ENCODE assay signal across 21 cellular contexts in genomic region chr19:35365303-35365702, GRCh38. TPM values are rescaled to one million over a fixed set of nuclear protein-coding genes. Genes with fewer than 3 reads are reported as not detected.
A peak's percentile ranks its signal among the peaks of the same experiment; 100 is the strongest.
DNase-seq lines count a peak whose midpoint lies in the region; ATAC-seq and TF ChIP-seq lines count a peak whose summit lies in the region.
"Had no signal": no experiment of that assay in that cellular context is flagged by ENCODE, and none has a peak within 500 bp of the region (broad histone marks: within the 10 kb centered on the region; RNA-seq: fewer than 3 reads in every experiment).

No MANE protein-coding gene starts in this region.

- H3K36me3 Mint-ChIP-seq in activated CD8-positive, alpha-beta memory T cell treated with anti-CD3 and anti-CD28 coated beads, Interleukin-2, amount 10 ng/mL, durations not matched to agents 7 days and 5 days, result no peaks in the 10 kb centered on the region
- H3K36me3 Mint-ChIP-seq: CD4-positive, CD25-positive, alpha-beta regulatory T cell; CD8-positive, alpha-beta memory T cell had no signal

- no peaks in the 10 kb centered on the region for H3K4me1 Mint-ChIP-seq in activated CD8-positive, alpha-beta memory T cell treated with anti-CD3 and anti-CD28 coated beads, Interleukin-2, amount 10 ng/mL, durations not matched to agents 7 days and 5 days
- H3K4me1 Mint-ChIP-seq: B cell; CD4-positive, CD25-positive, alpha-beta regulatory T cell; CD8-positive, alpha-beta memory T cell had no signal

- H3K36me3 ChIP-seq in thyroid gland, result no peaks in the 10 kb centered on the region
- no peaks in the 10 kb centered on the region for H3K36me3 ChIP-seq in A673 (ENCODE audit: insufficient read depth, low read length, poor library complexity, severe bottlenecking)

- no peaks in the 10 kb centered on the region for H3K9me3 Mint-ChIP-seq in activated CD8-positive, alpha-beta memory T cell treated with anti-CD3 and anti-CD28 coated beads, Interleukin-2, amount 10 ng/mL, durations not matched to agents 7 days and 5 days (ENCODE audit: low read depth)
- H3K9me3 Mint-ChIP-seq: CD8-positive, alpha-beta memory T cell had no signal

- no TSS peak for BruUV-seq in A673 (replicated peaks; lab: Mats Ljungman, UMichigan)

- in situ Hi-C loops in KBM-7 (cut with MboI; ENCODE audit: low pct_unique_long_range_greater_than_20kb, low sequenced_read_pairs), result no loop called here

- H3K27ac Mint-ChIP-seq in activated CD8-positive, alpha-beta memory T cell treated with anti-CD3 and anti-CD28 coated beads, Interleukin-2, amount 10 ng/mL, durations not matched to agents 7 days and 5 days, result no peak overlapping the region
- H3K27ac Mint-ChIP-seq: B cell; CD4-positive, CD25-positive, alpha-beta regulatory T cell; CD8-positive, alpha-beta memory T cell had no signal

- H3K27me3 ChIP-seq in thyroid gland, result no peaks in the 10 kb centered on the region
- H3K27me3 ChIP-seq in A673 (replicated peaks; ENCODE audit: insufficient read depth, low read depth, low read length, poor library complexity), result peaks cover 10% of the 10 kb centered on the region

- peaks cover 51% of the 10 kb centered on the region for H3K27me3 Mint-ChIP-seq in activated CD8-positive, alpha-beta memory T cell treated with anti-CD3 and anti-CD28 coated beads, Interleukin-2, amount 10 ng/mL, durations not matched to agents 7 days and 5 days

- CTCF ChIA-PET in activated CD8-positive, alpha-beta memory T cell treated with anti-CD3 and anti-CD28 coated beads, Interleukin-2, amount 10 ng/mL, durations not matched to agents 7 days and 5 days (lab: Charles Lee), result interaction anchor here (1.4 kb wide), 1 partner anchor 13 kb away, joined by 4 read pairs; no protein-coding TSS in a partner anchor
- CTCF ChIA-PET in A673 (lab: Charles Lee), result no interaction called here

- TF ChIP-seq POLR2A in thyroid gland (IDR thresholded peaks at IDR 0.05), result no peak

- TF ChIP-seq CTCF in thyroid gland (IDR thresholded peaks at IDR 0.05), result no peak
- TF ChIP-seq CTCF in A673 (conservative IDR thresholded peaks at IDR 0.05; ENCODE audit: low read depth, low read length), result no peak

- POLR2A ChIA-PET in A673 (lab: Charles Lee; ENCODE audit: low non-redundant PET), result no interaction called here

- no peak overlapping the region for H3K4me3 Mint-ChIP-seq in activated CD8-positive, alpha-beta memory T cell treated with anti-CD3 and anti-CD28 coated beads, Interleukin-2, amount 10 ng/mL, durations not matched to agents 7 days and 5 days
- H3K4me3 Mint-ChIP-seq: B cell; CD4-positive, CD25-positive, alpha-beta regulatory T cell; CD8-positive, alpha-beta memory T cell had no signal

- no peaks in the 10 kb centered on the region for H3K9me3 ChIP-seq in thyroid gland
- H3K9me3 ChIP-seq in A673 (ENCODE audit: low read depth, low read length, poor library complexity, severe bottlenecking), result no peaks in the 10 kb centered on the region

- ATAC-seq in activated CD8-positive, alpha-beta memory T cell treated with anti-CD3 and anti-CD28 coated beads, Interleukin-2, amount 10 ng/mL, durations not matched to agents 7 days and 5 days, result no peak
- ATAC-seq in GM19467 (IDR thresholded peaks at IDR 0.05; ENCODE audit: unreplicated experiment), result no peak

- peak; percentile 18 for DNase-seq in activated CD8-positive, alpha-beta memory T cell treated with anti-CD3 and anti-CD28 coated beads, Interleukin-2, amount 10 ng/mL, durations not matched to agents 7 days and 5 days
- no peak for DNase-seq in activated CD8-positive, alpha-beta memory T cell treated with anti-CD3 and anti-CD28 coated beads, Interleukin-2, amount 50 U/mL, for 4 hours
- peak; percentile 20 for DNase-seq in mesenteric fat pad (ENCODE audit: low spot score)
- DNase-seq in thyroid gland, result peak; percentile 33 to 42
- DNase-seq in A673 (ENCODE audit: low spot score), result no peak
- no peak for DNase-seq in KBM-7
- DNase-seq: 8988T; C1 segment of cervical spinal cord; CD4-positive, CD25-positive, alpha-beta regulatory T cell; CD8-positive, alpha-beta memory T cell; COR-L47; DMS 273 treated with DMSO at 0.1 percent for 48 hours; DMS53; GDM1; GM23248; HCEC 1CT had no signal

- no peak overlapping the region for H3K4me3 ChIP-seq in thyroid gland (replicated peaks in 1 of 3)
- H3K4me3 ChIP-seq in A673 (ENCODE audit: low read depth, low read length, poor library complexity, severe bottlenecking), result no peak overlapping the region
- H3K4me3 ChIP-seq: GM23248 had no signal

- no peak overlapping the region for H3K27ac ChIP-seq in thyroid gland
- H3K27ac ChIP-seq in A673 (ENCODE audit: low read depth, low read length, poor library complexity, severe bottlenecking), result no peak overlapping the region
- H3K27ac ChIP-seq: GM23248 had no signal

- intact Hi-C loops in thyroid gland (cut with DNase I) (no loop called here), A673 (cut with micrococcal nuclease; ENCODE audit: unreplicated experiment) (no loop called here)

- 79 to 80% methylated on average over 3 to 4 of the region's 4 CpGs for WGBS in thyroid gland, 2 donors

- H3K4me1 ChIP-seq in thyroid gland (no peaks in the 10 kb centered on the region), A673 (ENCODE audit: insufficient read depth, low read length, poor library complexity, severe bottlenecking) (no peaks in the 10 kb centered on the region)

RNA-seq across cellular contexts. Expression of gene GPR42, which starts 5.6 kb away (rescaled TPM):
- total RNA-seq in activated CD8-positive, alpha-beta memory T cell treated with anti-CD3 and anti-CD28 coated beads, Interleukin-2, amount 10 ng/mL, durations not matched to agents 7 days and 5 days, result under 1 TPM in 1 of 2 experiments, not detected in 1; 0.12 TPM
- total RNA-seq in mesenteric fat pad (0.87 TPM), thyroid gland (under 1 TPM in 1 of 4 donors, not detected in 3; 0.27 TPM), A673 (2021) (not detected in 2 replicates)
- total RNA-seq: B cell; CD4-positive, CD25-positive, alpha-beta regulatory T cell; CD8-positive, alpha-beta memory T cell; Daoy; GM23248; HT-29 had no signal

RNA-seq across cellular contexts. Expression of gene FFAR3, which starts 7.0 kb away (rescaled TPM):
- total RNA-seq in activated CD8-positive, alpha-beta memory T cell treated with anti-CD3 and anti-CD28 coated beads, Interleukin-2, amount 10 ng/mL, durations not matched to agents 7 days and 5 days, result not detected
- total RNA-seq in mesenteric fat pad, result 1.4 TPM
- under 1 TPM in 1 of 4 donors, not detected in 3; 0.45 TPM for total RNA-seq in thyroid gland
- 0.15 TPM in 1 of 2 replicates, not detected in the other for total RNA-seq in A673 (2021)
- total RNA-seq: B cell; CD8-positive, alpha-beta memory T cell; Daoy; GM23248; HT-29 had no signal

RNA-seq across cellular contexts. Expression of gene FFAR1, which starts 17.6 kb away (rescaled TPM):
- total RNA-seq in activated CD8-positive, alpha-beta memory T cell treated with anti-CD3 and anti-CD28 coated beads, Interleukin-2, amount 10 ng/mL, durations not matched to agents 7 days and 5 days, result not detected
- total RNA-seq in mesenteric fat pad (not detected), thyroid gland (not detected), A673 (2021) (not detected in 2 replicates)
- total RNA-seq: CD4-positive, CD25-positive, alpha-beta regulatory T cell; CD8-positive, alpha-beta memory T cell; Daoy; GM23248; H4; HT-29 had no signal

RNA-seq across cellular contexts. Expression of gene CD22, which starts 36.3 kb away (rescaled TPM):
- under 1 TPM in 1 of 2 experiments, not detected in 1; 0.41 TPM for total RNA-seq in activated CD8-positive, alpha-beta memory T cell treated with anti-CD3 and anti-CD28 coated beads, Interleukin-2, amount 10 ng/mL, durations not matched to agents 7 days and 5 days
- total RNA-seq in mesenteric fat pad (1.3 TPM), thyroid gland (10 to 100 TPM in 1 of 4 donors, 1 to 10 TPM in 2, under 1 TPM in 1; 0.68 to 18.4 (median 2.0) TPM), A673 (2021) (not detected in 2 replicates)
- total RNA-seq: Daoy, GM23248 had no signal

Comparison
In these comparisons a context has a peak if more than half of its experiments do, and no peak if none do; other contexts are left out.
1. DNase-seq: peak in activated CD8-positive, alpha-beta memory T cell treated with anti-CD3 and anti-CD28 coated beads, Interleukin-2, amount 10 ng/mL, durations not matched to agents 7 days and 5 days (single experiment), mesenteric fat pad (single experiment) and thyroid gland (2 of 2); none in activated CD8-positive, alpha-beta memory T cell treated with anti-CD3 and anti-CD28 coated beads, Interleukin-2, amount 50 U/mL, for 4 hours (single experiment), A673 (single experiment) and KBM-7 (single experiment).